In the genomic region with DNA sequence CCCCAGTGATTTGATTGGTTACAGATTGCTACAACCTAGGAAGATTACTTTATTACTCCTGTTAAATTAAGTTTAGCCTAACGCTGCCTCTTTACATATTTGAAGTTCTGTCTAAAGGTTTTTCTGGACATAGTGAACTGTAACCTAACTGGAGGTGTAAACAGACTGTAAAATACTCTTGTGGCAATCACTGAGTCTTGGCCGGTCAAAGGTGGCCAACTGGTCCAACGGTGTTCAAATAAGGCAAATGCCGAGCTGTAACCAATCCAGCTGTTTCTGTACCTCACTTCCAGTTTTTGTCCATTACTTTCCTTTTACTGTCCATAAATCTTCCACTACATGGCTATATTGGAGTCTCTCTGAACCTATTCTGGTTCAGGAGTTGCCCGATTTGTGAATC, we compare ENCODE assay signal across 15 cellular contexts. TPM values are rescaled to one million over a fixed set of nuclear protein-coding genes. Genes with fewer than 3 reads are reported as not detected.
A peak's percentile ranks its signal among the peaks of the same experiment; 100 is the strongest.
DNase-seq lines count a peak whose midpoint lies in the region; ATAC-seq, FAIRE-seq and TF ChIP-seq lines count a peak whose summit lies in the region.
"Had no signal": no experiment of that assay in that cellular context is flagged by ENCODE, and none has a peak within 500 bp of the region (broad histone marks: within the 10 kb centered on the region; RNA-seq: fewer than 3 reads in every experiment).

No MANE protein-coding gene starts in this region.

- H3K4me1 ChIP-seq in CD8-positive, alpha-beta memory T cell (ENCODE audit: insufficient read depth, low read length) = peaks cover 26% of the 10 kb centered on the region
- H3K4me1 ChIP-seq in liver (ENCODE audit: control insufficient read depth in 4 of 4, insufficient read depth in 4 of 4, low read length in 3 of 4) = peaks cover 0 to 3% (median 0%) of the 10 kb centered on the region in 4 donors
- peaks cover 0 to 73% (median 49%) of the 10 kb centered on the region in 4 donors for H3K4me1 ChIP-seq in sigmoid colon

- H3K27me3 Mint-ChIP-seq in CD8-positive, alpha-beta memory T cell = no peaks in the 10 kb centered on the region
- no peaks in the 10 kb centered on the region for H3K27me3 Mint-ChIP-seq in activated CD8-positive, alpha-beta T cell treated with anti-CD3 and anti-CD28 coated beads, Interleukin-2, amount 10 ng/mL, durations not matched to agents 7 days and 5 days (ENCODE audit: low read depth)
- peaks cover 3% of the 10 kb centered on the region for H3K27me3 Mint-ChIP-seq in glutamatergic neuron (ENCODE audit: unreplicated experiment)
- H3K27me3 Mint-ChIP-seq: CD4-positive, CD25-positive, alpha-beta regulatory T cell had no signal

- TF ChIP-seq EP300 in sigmoid colon (IDR thresholded peaks at IDR 0.05) = peak in 1 of 4 donors; percentile 27

- H3K4me3 ChIP-seq in CD8-positive, alpha-beta memory T cell (ENCODE audit: low read length) = no peak overlapping the region
- H3K4me3 ChIP-seq in liver (ENCODE audit: low read depth in 1 of 3, low read length in 3 of 3) = no peak overlapping the region
- no peak overlapping the region for H3K4me3 ChIP-seq in sigmoid colon
- H3K4me3 ChIP-seq: MG63 had no signal

- H3K9me3 Mint-ChIP-seq in CD8-positive, alpha-beta memory T cell = peaks cover 0 to 6% (median 0%) of the 10 kb centered on the region in 5 donors
- peaks cover 13% of the 10 kb centered on the region for H3K9me3 Mint-ChIP-seq in activated CD8-positive, alpha-beta T cell treated with anti-CD3 and anti-CD28 coated beads, Interleukin-2, amount 10 ng/mL, durations not matched to agents 7 days and 5 days (ENCODE audit: insufficient read depth)
- H3K9me3 Mint-ChIP-seq in glutamatergic neuron (ENCODE audit: unreplicated experiment) = no peaks in the 10 kb centered on the region

- peaks cover 8% of the 10 kb centered on the region for H3K36me3 ChIP-seq in CD8-positive, alpha-beta memory T cell (ENCODE audit: insufficient read depth, low read length)
- H3K36me3 ChIP-seq in liver (ENCODE audit: control insufficient read depth in 4 of 4, insufficient read depth in 3 of 4, low read depth in 1 of 4, low read length in 3 of 4) (peaks cover 0 to 20% (median 11%) of the 10 kb centered on the region in 4 donors), sigmoid colon (peaks cover 0 to 17% (median 9%) of the 10 kb centered on the region in 4 donors)
- H3K36me3 ChIP-seq: MG63 had no signal

- no peak overlapping the region for H3K9ac ChIP-seq in liver (ENCODE audit: low read depth in 1 of 2, low read length in 2 of 2)

- intact Hi-C loops in sigmoid colon (cut with DNase I) = no loop called here

- no peak for TF ChIP-seq RAD21 in liver (IDR thresholded peaks at IDR 0.05)

- POLR2A ChIA-PET in CD8-positive, alpha-beta memory T cell (lab: Charles Lee) = no interaction called here
- POLR2A ChIA-PET in activated CD8-positive, alpha-beta T cell treated with anti-CD3 and anti-CD28 coated beads, Interleukin-2, amount 10 ng/mL, durations not matched to agents 7 days and 5 days (lab: Charles Lee) = no interaction called here

- no peak for FAIRE-seq in D721Med (lab: Jason Lieb, UNC)
- FAIRE-seq: H1 had no signal

- H3K4me1 Mint-ChIP-seq in CD8-positive, alpha-beta memory T cell = peaks cover 57 to 75% (median 61%) of the 10 kb centered on the region in 3 donors
- H3K4me1 Mint-ChIP-seq in activated CD8-positive, alpha-beta T cell treated with anti-CD3 and anti-CD28 coated beads, Interleukin-2, amount 10 ng/mL, durations not matched to agents 7 days and 5 days (ENCODE audit: low read depth) = peaks cover 77% of the 10 kb centered on the region
- H3K4me1 Mint-ChIP-seq in glutamatergic neuron (ENCODE audit: low read depth, unreplicated experiment) = no peaks in the 10 kb centered on the region

- CTCF ChIA-PET in CD8-positive, alpha-beta memory T cell (lab: Charles Lee) = interaction anchor here (2.1 kb wide), 1 partner anchor 16 kb away, joined by 5 read pairs; no protein-coding TSS in a partner anchor
- CTCF ChIA-PET in activated CD8-positive, alpha-beta T cell treated with anti-CD3 and anti-CD28 coated beads, Interleukin-2, amount 10 ng/mL, durations not matched to agents 7 days and 5 days (lab: Charles Lee) = interaction anchor here (9.1 kb wide), 1 partner anchor 16 kb away, joined by 70 read pairs; no protein-coding TSS in a partner anchor

- H3K27ac Mint-ChIP-seq in CD8-positive, alpha-beta memory T cell = peak overlapping the region in 7 of 8 donors; percentile 79 to 100 (median 96)
- H3K27ac Mint-ChIP-seq in activated CD8-positive, alpha-beta T cell treated with anti-CD3 and anti-CD28 coated beads, Interleukin-2, amount 10 ng/mL, durations not matched to agents 7 days and 5 days = peak overlapping the region; percentile 32
- H3K27ac Mint-ChIP-seq in glutamatergic neuron (ENCODE audit: unreplicated experiment) = no peak overlapping the region

- no peaks in the 10 kb centered on the region for H3K27me3 ChIP-seq in CD8-positive, alpha-beta memory T cell (ENCODE audit: insufficient read depth, low read length, poor library complexity, severe bottlenecking)
- no peaks in the 10 kb centered on the region for H3K27me3 ChIP-seq in liver (ENCODE audit: control insufficient read depth in 4 of 4, insufficient read depth in 4 of 4, low read length in 3 of 4)
- H3K27me3 ChIP-seq in sigmoid colon = no peaks in the 10 kb centered on the region
- H3K27me3 ChIP-seq: MG63 had no signal

- no peak overlapping the region for H3K27ac ChIP-seq in CD8-positive, alpha-beta memory T cell (ENCODE audit: low read depth, low read length)
- H3K27ac ChIP-seq in liver (ENCODE audit: low read depth in 1 of 2, low read length in 2 of 2) (no peak overlapping the region), sigmoid colon (peak overlapping the region in 3 of 4 donors; percentile 63 to 78 (median 77))

- H3K36me3 Mint-ChIP-seq in CD8-positive, alpha-beta memory T cell = peaks cover 9 to 28% (median 15%) of the 10 kb centered on the region in 3 donors
- peaks cover 59% of the 10 kb centered on the region for H3K36me3 Mint-ChIP-seq in activated CD8-positive, alpha-beta T cell treated with anti-CD3 and anti-CD28 coated beads, Interleukin-2, amount 10 ng/mL, durations not matched to agents 7 days and 5 days (ENCODE audit: low read depth)
- H3K36me3 Mint-ChIP-seq in glutamatergic neuron (ENCODE audit: unreplicated experiment) = peaks cover 11% of the 10 kb centered on the region

- no peak for TF ChIP-seq CTCF in liver (IDR thresholded peaks at IDR 0.05; ENCODE audit: low read depth, low read length, missing input control)
- TF ChIP-seq CTCF in sigmoid colon (IDR thresholded peaks at IDR 0.05) = no peak
- TF ChIP-seq CTCF in D721Med (IDR thresholded peaks at IDR 0.05; ENCODE audit: insufficient read depth, missing control alignments) = no peak
- no peak for TF ChIP-seq CTCF in glutamatergic neuron (IDR thresholded peaks at IDR 0.05; ENCODE audit: partially characterized antibody, unreplicated experiment)

- DNase-seq in CD8-positive, alpha-beta memory T cell = no peak
- no peak for DNase-seq in activated CD8-positive, alpha-beta T cell treated with anti-CD3 and anti-CD28 coated beads, Interleukin-2, amount 10 ng/mL, durations not matched to agents 7 days and 5 days
- DNase-seq in sigmoid colon = peak; percentile 57
- no peak for DNase-seq in effector CD4-positive, alpha-beta T cell
- DNase-seq in D721Med (ENCODE audit: insufficient read length, low spot score) = no peak
- no peak for DNase-seq in glutamatergic neuron
- DNase-seq: AML-193; CD4-positive, CD25-positive, alpha-beta regulatory T cell; GF-D8; MG63; NCI-H1105; NCI-H1694 treated with DMSO at 0.1 percent for 48 hours; NK-92 treated with Interleukin-12 subunit alpha and Interleukin-12 subunit beta, amount 100 ng/mL, for 24 hours had no signal

- no peaks in the 10 kb centered on the region for H3K9me3 ChIP-seq in CD8-positive, alpha-beta memory T cell (ENCODE audit: low read length)
- no peaks in the 10 kb centered on the region for H3K9me3 ChIP-seq in liver (ENCODE audit: control insufficient read depth in 4 of 4, low read length in 3 of 4)
- peaks cover 0 to 4% (median 0%) of the 10 kb centered on the region in 4 donors for H3K9me3 ChIP-seq in sigmoid colon
- H3K9me3 ChIP-seq: MG63 had no signal

- no peak for TF ChIP-seq POLR2A in sigmoid colon (IDR thresholded peaks at IDR 0.05)

- WGBS in liver = 50% methylated on average over 5 of the region's 5 CpGs
- WGBS in sigmoid colon, 2 donors = 15 to 65% methylated on average over 5 of the region's 5 CpGs

- peak overlapping the region in 1 of 7 donors; percentile 1 for H3K4me3 Mint-ChIP-seq in CD8-positive, alpha-beta memory T cell
- no peak overlapping the region for H3K4me3 Mint-ChIP-seq in activated CD8-positive, alpha-beta T cell treated with anti-CD3 and anti-CD28 coated beads, Interleukin-2, amount 10 ng/mL, durations not matched to agents 7 days and 5 days
- no peak overlapping the region for H3K4me3 Mint-ChIP-seq in glutamatergic neuron (ENCODE audit: unreplicated experiment)
- H3K4me3 Mint-ChIP-seq: CD4-positive, CD25-positive, alpha-beta regulatory T cell had no signal

- ATAC-seq in activated CD8-positive, alpha-beta T cell treated with anti-CD3 and anti-CD28 coated beads, Interleukin-2, amount 10 ng/mL, durations not matched to agents 7 days and 5 days = no peak

TF ChIP-seq in liver, 16 proteins besides CTCF, POLR2A, EP300 and RAD21:
- TF ChIP-seq HNF4A (conservative IDR thresholded peaks at IDR 0.05) (peak; percentile 11 to 25), NR2F2 (IDR thresholded peaks at IDR 0.05) (no peak)

RNA-seq across cellular contexts. Expression of a gene that starts 57.3 kb away (rescaled TPM):
- 10 to 100 TPM; 46.0 to 47.4 TPM for total RNA-seq in CD8-positive, alpha-beta memory T cell
- polyA plus RNA-seq in CD8-positive, alpha-beta memory T cell = 31.9 TPM
- total RNA-seq in activated CD8-positive, alpha-beta T cell treated with anti-CD3 and anti-CD28 coated beads, Interleukin-2, amount 10 ng/mL, durations not matched to agents 7 days and 5 days = 10 to 100 TPM; 85.6 to 89.0 TPM
- total RNA-seq in liver = 10 to 100 TPM in 1 of 2 donors, 1 to 10 TPM in 1; 6.8 to 15.6 TPM
- 10 to 100 TPM in 1 of 2 donors, 1 to 10 TPM in 1; 5.0 to 11.1 TPM for polyA plus RNA-seq in liver
- 10 to 100 TPM; 12.7 to 31.8 (median 23.0) TPM for total RNA-seq in sigmoid colon
- 10 to 100 TPM in 1 of 3 donors, 1 to 10 TPM in 2; 6.0 to 19.2 (median 7.4) TPM for polyA plus RNA-seq in sigmoid colon
- 0.76 TPM for total RNA-seq in glutamatergic neuron (ENCODE audit: unreplicated experiment)

Comparison
In these comparisons a context has a peak if more than half of its experiments do, and no peak if none do; other contexts are left out.
1. H3K27ac ChIP-seq: peak in sigmoid colon (3 of 4); none in CD8-positive, alpha-beta memory T cell (single experiment) and liver (0 of 2).